Comparison of ENCODE assay signal across 12 cellular contexts in the genomic region with DNA sequence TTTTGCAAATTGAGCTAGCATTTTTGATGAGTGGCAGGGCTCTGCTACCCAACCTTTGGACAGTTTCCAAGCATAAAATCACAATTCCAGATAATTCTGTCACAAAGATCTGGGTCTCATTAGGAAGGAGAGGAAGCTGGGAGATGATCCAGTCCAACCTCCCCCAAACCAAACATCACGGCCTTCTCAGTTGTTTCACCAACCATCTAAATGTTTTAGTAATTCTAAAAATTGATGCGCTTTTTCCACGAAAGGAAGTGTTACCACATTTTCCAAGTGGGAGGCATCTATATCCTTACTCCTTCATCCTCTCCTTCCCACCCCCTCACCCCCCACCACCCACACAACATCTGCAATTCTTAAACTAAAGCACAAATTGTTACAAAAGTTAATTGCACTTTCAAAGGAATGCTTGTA.
DNase-seq lines count a peak whose midpoint lies in the region; ATAC-seq and TF ChIP-seq lines count a peak whose summit lies in the region.
"Had no signal": no experiment of that assay in that cellular context is flagged by ENCODE, and none has a peak within 500 bp of the region (broad histone marks: within the 10 kb centered on the region; RNA-seq: fewer than 3 reads in every experiment).

No MANE protein-coding gene starts in this region.

- DNase-seq in SK-N-SH, result no peak
- no peak for DNase-seq in foreskin keratinocyte
- DNase-seq in stromal cell of bone marrow (ENCODE audit: low read depth), result peak; percentile 54
- DNase-seq in iPS-NIHi7 (ENCODE audit: extremely low spot score), result no peak
- DNase-seq in head of caudate nucleus, result no peak
- no peak for DNase-seq in stimulated activated naive CD4-positive, alpha-beta T cell (lab: John Stamatoyannopoulos, UW)
- no peak for DNase-seq in HCEC 1CT
- DNase-seq: activated naive CD4-positive, alpha-beta T cell treated with anti-CD3 and anti-CD28 coated beads, Interleukin-2, amount 50 U/mL, for 16 hours; CD4-positive, CD25-positive, alpha-beta regulatory T cell; NCI-H524; stimulated activated CD4-positive, alpha-beta T cell treated with anti-CD3 and anti-CD28 coated beads, Interleukin-15, amount 100 ng/mL, for 24 hours had no signal

- H3K9ac ChIP-seq in SK-N-SH, result no peak overlapping the region

- intact Hi-C loops in head of caudate nucleus (cut with DNase I), result no loop called here

- no peaks in the 10 kb centered on the region for H3K36me3 ChIP-seq in HEK293 (ENCODE audit: control insufficient read depth in 2 of 2, insufficient read depth in 1 of 2, low read length in 2 of 2)
- H3K36me3 ChIP-seq in SK-N-SH (replicated peaks in 1 of 2; ENCODE audit: control insufficient read depth in 1 of 2, insufficient read depth in 2 of 2, low read length in 1 of 2), result peaks cover 0 to 6% of the 10 kb centered on the region in 2 experiments

- no peaks in the 10 kb centered on the region for H3K9me2 ChIP-seq in SK-N-SH

- H3K4me3 ChIP-seq in HEK293 (ENCODE audit: low read depth, low read length), result no peak overlapping the region
- H3K4me3 ChIP-seq in SK-N-SH (ENCODE audit: low read depth in 2 of 2, low read length in 1 of 2), result no peak overlapping the region

- peak in 1 of 2 experiments; percentile 62; a peak in 3 of 4 replicates for TF ChIP-seq EP300 in SK-N-SH (IDR thresholded peaks at IDR 0.05; ENCODE audit: borderline replicate concordance in 1 of 2, low read depth in 1 of 2, low read length in 1 of 2)

- peak overlapping the region; percentile 53 for H3K4me2 ChIP-seq in SK-N-SH

- H4K20me1 ChIP-seq in SK-N-SH (ENCODE audit: insufficient read depth), result no peaks in the 10 kb centered on the region; the same call in 1 of the 2 replicates

- H3F3A ChIP-seq in SK-N-SH (replicated peaks; ENCODE audit: insufficient read depth), result peaks cover 61% of the 10 kb centered on the region

- POLR2A ChIA-PET in HEK293 (lab: Yijun Ruan, JAX) (no interaction called here), SK-N-SH (lab: Yijun Ruan, JAX) (no interaction called here)

- no peak for TF ChIP-seq CTCF in HEK293 (tag by site-specific recombination; IDR thresholded peaks at IDR 0.05)
- no peak for TF ChIP-seq CTCF in SK-N-SH (IDR thresholded peaks at IDR 0.05)
- TF ChIP-seq CTCF in foreskin keratinocyte (conservative IDR thresholded peaks at IDR 0.05), result no peak

- H3K27me3 ChIP-seq in SK-N-SH (ENCODE audit: insufficient read depth), result no peaks in the 10 kb centered on the region
- no peaks in the 10 kb centered on the region for H3K27me3 ChIP-seq in foreskin keratinocyte

- H3K27ac ChIP-seq in HEK293 (ENCODE audit: extremely low read depth, low read depth, low read length) (peak overlapping the region; percentile 88), SK-N-SH (ENCODE audit: low read depth in 2 of 2, low read length in 1 of 2) (peak overlapping the region; percentile 90 to 100; a peak in 3 of 4 replicates), foreskin keratinocyte (peak overlapping the region; percentile 95)

- WGBS in SK-N-SH (ENCODE audit: low lambda C conversion rate), result 51% methylated on average over 3 of the region's 3 CpGs

- CTCF ChIA-PET in HEK293 (lab: Yijun Ruan, JAX), result no interaction called here
- CTCF ChIA-PET in SK-N-SH (lab: Yijun Ruan, JAX), result interaction anchor here (0.8 to 4.9 kb wide), 5 partner anchors 18 to 288 kb away, joined by 3 to 38 read pairs (median 4); no protein-coding TSS in a partner anchor

- H3K9me3 ChIP-seq in HEK293 (ENCODE audit: control insufficient read depth, insufficient read depth, low read depth, low read length) (no peaks in the 10 kb centered on the region), SK-N-SH (no peaks in the 10 kb centered on the region)

- TF ChIP-seq RAD21 in SK-N-SH (IDR thresholded peaks at IDR 0.05; ENCODE audit: low read length), result no peak

- H3K4me1 ChIP-seq in HEK293 (ENCODE audit: control insufficient read depth, insufficient read depth, low read length) (peaks cover 38% of the 10 kb centered on the region), SK-N-SH (ENCODE audit: control insufficient read depth in 1 of 2, insufficient read depth in 2 of 2, low read depth in 1 of 2, low read length in 1 of 2) (peaks cover 60% of the 10 kb centered on the region in 2 experiments), foreskin keratinocyte (peaks cover 76% of the 10 kb centered on the region)

- H3K79me2 ChIP-seq in SK-N-SH (ENCODE audit: insufficient read depth), result peaks cover 80% of the 10 kb centered on the region

- ATAC-seq in foreskin keratinocyte, result no peak

- H2AFZ ChIP-seq in SK-N-SH (ENCODE audit: low read depth), result no peak overlapping the region

TF ChIP-seq in HEK293, 187 proteins besides CTCF, POLR2A, EP300 and RAD21:
- TF ChIP-seq EGR2 (tag by site-specific recombination; IDR thresholded peaks at IDR 0.05; ENCODE audit: low read depth) (peak; percentile 74; the same call in 1 of the 2 replicates), ZFHX2 (tag by site-specific recombination; conservative IDR thresholded peaks at IDR 0.05) (peak; percentile 83), ZEB2 (tag by site-specific recombination; IDR thresholded peaks at IDR 0.05) (no peak)

TF ChIP-seq in SK-N-SH, 30 proteins besides CTCF, POLR2A, EP300 and RAD21:
- TF ChIP-seq EZH2phosphoT487 (IDR thresholded peaks at IDR 0.05; ENCODE audit: borderline replicate concordance, low read depth), result no peak
- TF ChIP-seq TEAD4 (IDR thresholded peaks at IDR 0.05; ENCODE audit: borderline replicate concordance, insufficient read depth), result no peak
- no peak for TF ChIP-seq RFX5 (IDR thresholded peaks at IDR 0.05; ENCODE audit: low read length)
- TF ChIP-seq ELF1 (IDR thresholded peaks at IDR 0.05), result no peak
- TF ChIP-seq RXRA (IDR thresholded peaks at IDR 0.05; ENCODE audit: borderline replicate concordance, low read depth), result 0 out of 2 replicates have a peak, but pooled peaks have one; percentile 17
- TF ChIP-seq, protein P1, sequence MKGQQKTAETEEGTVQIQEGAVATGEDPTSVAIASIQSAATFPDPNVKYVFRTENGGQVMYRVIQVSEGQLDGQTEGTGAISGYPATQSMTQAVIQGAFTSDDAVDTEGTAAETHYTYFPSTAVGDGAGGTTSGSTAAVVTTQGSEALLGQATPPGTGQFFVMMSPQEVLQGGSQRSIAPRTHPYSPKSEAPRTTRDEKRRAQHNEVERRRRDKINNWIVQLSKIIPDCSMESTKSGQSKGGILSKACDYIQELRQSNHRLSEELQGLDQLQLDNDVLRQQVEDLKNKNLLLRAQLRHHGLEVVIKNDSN (IDR thresholded peaks at IDR 0.05; ENCODE audit: borderline replicate concordance, low read depth), result no peak
- no peak for TF ChIP-seq FOXJ3 (CRISPR knock-in tag; IDR thresholded peaks at IDR 0.05)
- peak; percentile 80 for TF ChIP-seq TCF12 (IDR thresholded peaks at IDR 0.05)
- TF ChIP-seq POLR2AphosphoS5 (IDR thresholded peaks at IDR 0.05; ENCODE audit: low read depth, low read length), result 0 out of 2 replicates have a peak, but pooled peaks have one; percentile 4
- TF ChIP-seq, protein P2, sequence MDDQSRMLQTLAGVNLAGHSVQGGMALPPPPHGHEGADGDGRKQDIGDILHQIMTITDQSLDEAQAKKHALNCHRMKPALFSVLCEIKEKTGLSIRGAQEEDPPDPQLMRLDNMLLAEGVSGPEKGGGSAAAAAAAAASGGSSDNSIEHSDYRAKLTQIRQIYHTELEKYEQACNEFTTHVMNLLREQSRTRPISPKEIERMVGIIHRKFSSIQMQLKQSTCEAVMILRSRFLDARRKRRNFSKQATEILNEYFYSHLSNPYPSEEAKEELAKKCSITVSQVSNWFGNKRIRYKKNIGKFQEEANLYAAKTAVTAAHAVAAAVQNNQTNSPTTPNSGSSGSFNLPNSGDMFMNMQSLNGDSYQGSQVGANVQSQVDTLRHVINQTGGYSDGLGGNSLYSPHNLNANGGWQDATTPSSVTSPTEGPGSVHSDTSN (IDR thresholded peaks at IDR 0.05), result peak; percentile 69
- TF ChIP-seq, protein P3, sequence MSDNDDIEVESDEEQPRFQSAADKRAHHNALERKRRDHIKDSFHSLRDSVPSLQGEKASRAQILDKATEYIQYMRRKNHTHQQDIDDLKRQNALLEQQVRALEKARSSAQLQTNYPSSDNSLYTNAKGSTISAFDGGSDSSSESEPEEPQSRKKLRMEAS (IDR thresholded peaks at IDR 0.05; ENCODE audit: low read depth), result 0 out of 2 replicates have a peak, but pooled peaks have one; percentile 10
- TF ChIP-seq NFIC (IDR thresholded peaks at IDR 0.05; ENCODE audit: borderline replicate concordance), result peak; percentile 76; the same call in 1 of the 2 replicates
- no peak for TF ChIP-seq GATA2 (CRISPR knock-in tag; IDR thresholded peaks at IDR 0.05)
